ENCODE assay signal across 9 cellular contexts in the genomic region with DNA sequence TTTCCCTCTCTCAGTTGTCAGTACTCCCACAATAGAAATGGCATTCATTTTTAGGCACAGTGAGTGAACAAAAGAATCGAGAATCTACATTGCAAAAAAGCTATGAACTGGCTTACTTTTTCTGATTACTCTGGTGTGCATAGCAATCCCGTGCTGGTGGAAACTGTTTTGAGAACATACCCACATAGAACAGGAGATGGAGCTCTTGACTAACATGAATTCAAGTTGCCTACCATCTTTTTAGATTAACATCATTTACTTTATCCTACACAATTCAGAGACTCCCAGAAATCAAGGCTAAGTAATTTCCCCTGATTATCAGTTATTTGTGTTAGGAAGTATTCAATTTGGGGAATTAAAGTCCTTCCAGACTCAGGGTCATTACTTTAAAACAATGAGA.
DNase-seq lines count a peak whose midpoint lies in the region; ATAC-seq and TF ChIP-seq lines count a peak whose summit lies in the region.
"Had no signal": no experiment of that assay in that cellular context is flagged by ENCODE, and none has a peak within 500 bp of the region (broad histone marks: within the 10 kb centered on the region; RNA-seq: fewer than 3 reads in every experiment).

No MANE protein-coding gene starts in this region.

- peak; percentile 35; the same call in 1 of the 2 replicates for TF ChIP-seq RAD21 in HCT116 (IDR thresholded peaks at IDR 0.05; ENCODE audit: low read depth)

- TF ChIP-seq EP300 in sigmoid colon (IDR thresholded peaks at IDR 0.05), result no peak

- H3K36me3 ChIP-seq in HCT116 (ENCODE audit: control insufficient read depth in 1 of 2, insufficient read depth in 2 of 2, low read length in 2 of 2) (no peaks in the 10 kb centered on the region), Peyer's patch (no peaks in the 10 kb centered on the region), fibroblast of lung (ENCODE audit: control insufficient read depth, insufficient read depth, low read length) (no peaks in the 10 kb centered on the region), sigmoid colon (no peaks in the 10 kb centered on the region)
- H3K36me3 ChIP-seq: SJCRH30 had no signal

- H3K9me3 Mint-ChIP-seq in activated naive CD4-positive, alpha-beta T cell treated with anti-CD3 and anti-CD28 coated beads for 36 hours, result no peaks in the 10 kb centered on the region

- H3K79me2 ChIP-seq in HCT116 (ENCODE audit: insufficient read depth, low read length) (no peaks in the 10 kb centered on the region), fibroblast of lung (ENCODE audit: control insufficient read depth, insufficient read depth, low read length) (no peaks in the 10 kb centered on the region)

- peaks cover 0 to 5% of the 10 kb centered on the region in 2 experiments; a peak in 2 of 4 replicates for H3K9me3 ChIP-seq in HCT116 (ENCODE audit: control insufficient read depth in 1 of 2, insufficient read depth in 1 of 2, low read depth in 1 of 2, low read length in 2 of 2)
- H3K9me3 ChIP-seq in Peyer's patch, result no peaks in the 10 kb centered on the region
- no peaks in the 10 kb centered on the region for H3K9me3 ChIP-seq in fibroblast of lung (ENCODE audit: control insufficient read depth, insufficient read depth, low read depth, low read length)
- no peaks in the 10 kb centered on the region for H3K9me3 ChIP-seq in sigmoid colon
- H3K9me3 ChIP-seq: SJCRH30 had no signal

- H4K20me1 ChIP-seq in HCT116 (ENCODE audit: insufficient read depth) (no peaks in the 10 kb centered on the region), fibroblast of lung (ENCODE audit: control insufficient read depth, extremely low read depth, insufficient read depth, low read length) (no peaks in the 10 kb centered on the region)

- DNase-seq in D341Med (ENCODE audit: low spot score) (peak; percentile 43), HCT116 (ENCODE audit: low read depth, low spot score) (no peak), Peyer's patch (no peak), fibroblast of lung (ENCODE audit: low read depth in 2 of 2) (peak; percentile 44 to 68), sigmoid colon (no peak)
- no peak for DNase-seq in activated naive CD4-positive, alpha-beta T cell treated with anti-CD3 and anti-CD28 coated beads for 36 hours
- DNase-seq in activated CD4-positive, alpha-beta T cell treated with anti-CD3 and anti-CD28 coated beads for 48 hours, result no peak

- TF ChIP-seq POLR2A in HCT116 (IDR thresholded peaks at IDR 0.05; ENCODE audit: borderline replicate concordance, extremely low read depth, insufficient read depth, insufficient read length) (no peak), Peyer's patch (IDR thresholded peaks at IDR 0.05) (no peak), sigmoid colon (IDR thresholded peaks at IDR 0.05) (no peak)

- no peaks in the 10 kb centered on the region for H3K27me3 Mint-ChIP-seq in activated naive CD4-positive, alpha-beta T cell treated with anti-CD3 and anti-CD28 coated beads for 36 hours (ENCODE audit: low read depth)

- no peaks in the 10 kb centered on the region for H3K27me3 ChIP-seq in HCT116 (ENCODE audit: insufficient read depth, low read length)
- H3K27me3 ChIP-seq in Peyer's patch, result no peaks in the 10 kb centered on the region
- H3K27me3 ChIP-seq in fibroblast of lung (ENCODE audit: control insufficient read depth, insufficient read depth, low read length), result no peaks in the 10 kb centered on the region
- no peaks in the 10 kb centered on the region for H3K27me3 ChIP-seq in sigmoid colon
- H3K27me3 ChIP-seq: SJCRH30 had no signal

- no peaks in the 10 kb centered on the region for H3K9me2 ChIP-seq in HCT116 (ENCODE audit: insufficient read depth)

- H3K4me3 ChIP-seq in HCT116 (replicated peaks in 1 of 2; ENCODE audit: low read depth in 1 of 2, low read length in 2 of 2), result no peak overlapping the region
- no peak overlapping the region for H3K4me3 ChIP-seq in Peyer's patch
- H3K4me3 ChIP-seq in fibroblast of lung (replicated peaks in 1 of 4; ENCODE audit: control extremely low read depth in 1 of 4, insufficient read depth in 1 of 4, low read depth in 3 of 4, low read length in 4 of 4), result no peak overlapping the region
- H3K4me3 ChIP-seq in sigmoid colon, result no peak overlapping the region
- H3K4me3 ChIP-seq: SJCRH30 had no signal

- no peaks in the 10 kb centered on the region for H3K4me1 ChIP-seq in HCT116 (ENCODE audit: control insufficient read depth in 1 of 2, insufficient read depth in 2 of 2, low read length in 2 of 2)
- H3K4me1 ChIP-seq in Peyer's patch, result no peaks in the 10 kb centered on the region
- no peaks in the 10 kb centered on the region for H3K4me1 ChIP-seq in fibroblast of lung (ENCODE audit: control insufficient read depth, extremely low read depth, insufficient read depth, low read length)
- peaks cover 0 to 13% (median 5%) of the 10 kb centered on the region in 4 donors for H3K4me1 ChIP-seq in sigmoid colon
- H3K4me1 ChIP-seq: SJCRH30 had no signal

- BruUV-seq in HCT116 (replicated peaks; lab: Mats Ljungman, UMichigan), result no TSS peak

- H2AFZ ChIP-seq in HCT116 (ENCODE audit: low read depth, low read length, poor library complexity, severe bottlenecking) (no peak overlapping the region), fibroblast of lung (ENCODE audit: low read length) (no peak overlapping the region)

- 7 to 17% methylated on average over 2 of the region's 2 CpGs for WGBS in sigmoid colon, 2 donors

- no peaks in the 10 kb centered on the region for H3K36me3 Mint-ChIP-seq in activated naive CD4-positive, alpha-beta T cell treated with anti-CD3 and anti-CD28 coated beads for 36 hours (ENCODE audit: low read depth)

- CTCF ChIA-PET in HCT116 (lab: Charles Lee), result interaction anchor here (1.0 kb wide), 1 partner anchor 575 kb away, joined by 3 read pairs; no protein-coding TSS in a partner anchor
- CTCF ChIA-PET in activated naive CD4-positive, alpha-beta T cell treated with anti-CD3 and anti-CD28 coated beads for 36 hours (lab: Charles Lee), result interaction anchor here (1.6 kb wide), 1 partner anchor 737 kb away, joined by 3 read pairs; no protein-coding TSS in a partner anchor

- no peak overlapping the region for H3K27ac ChIP-seq in HCT116 (ENCODE audit: low read depth, low read length)
- no peak overlapping the region for H3K27ac ChIP-seq in Peyer's patch
- H3K27ac ChIP-seq in fibroblast of lung (ENCODE audit: insufficient read depth, low read length), result no peak overlapping the region
- no peak overlapping the region for H3K27ac ChIP-seq in sigmoid colon
- H3K27ac ChIP-seq: SJCRH30 had no signal

- POLR2A ChIA-PET in HCT116 (lab: Charles Lee), result no interaction called here

- TF ChIP-seq CTCF in HCT116 (IDR thresholded peaks at IDR 0.05 in 2 of 3, conservative IDR thresholded peaks at IDR 0.05 in 1 of 3; ENCODE audit: borderline replicate concordance in 1 of 3, insufficient read depth in 1 of 3, low read depth in 2 of 3, low read length in 2 of 3) (0 out of 6 replicates have a peak, but pooled peaks of 2 of the 3 experiments have one; percentile 8 to 25), Peyer's patch (IDR thresholded peaks at IDR 0.05) (peak in 4 of 6 experiments; percentile 22 to 43 (median 34)), fibroblast of lung (conservative IDR thresholded peaks at IDR 0.05 in 1 of 2, IDR thresholded peaks at IDR 0.05 in 1 of 2; ENCODE audit: low read depth in 1 of 2, low read length in 2 of 2) (peak; percentile 64 to 66), sigmoid colon (IDR thresholded peaks at IDR 0.05) (peak in 3 of 4 experiments; percentile 38 to 57 (median 49))

- no peak overlapping the region for H3K9ac ChIP-seq in HCT116 (ENCODE audit: low read length)
- no peak overlapping the region for H3K9ac ChIP-seq in fibroblast of lung (ENCODE audit: insufficient read depth, low read length)

- intact Hi-C loops in HCT116 (cut with micrococcal nuclease) (loop anchor here (2.0 kb wide), 1 partner anchor 735 kb away; no protein-coding TSS in a partner anchor), sigmoid colon (cut with DNase I) (loop anchor here (1.0 kb wide), 1 partner anchor 735 kb away; no protein-coding TSS in a partner anchor)
- intact Hi-C loops in activated naive CD4-positive, alpha-beta T cell treated with anti-CD3 and anti-CD28 coated beads for 36 hours (cut with micrococcal nuclease), result loop anchor here (1.0 to 10.0 kb wide), 3 partner anchors 735 to 992 kb away; no protein-coding TSS in a partner anchor

- H3K4me2 ChIP-seq in HCT116 (ENCODE audit: low read length) (no peak overlapping the region), fibroblast of lung (ENCODE audit: extremely low read depth, insufficient read depth, low read length) (no peak overlapping the region)

- peaks cover 2% of the 10 kb centered on the region for H3K4me1 Mint-ChIP-seq in activated naive CD4-positive, alpha-beta T cell treated with anti-CD3 and anti-CD28 coated beads for 36 hours (ENCODE audit: low read depth)

- ATAC-seq in HCT116, result no peak
- no peak for ATAC-seq in GM19395 (IDR thresholded peaks at IDR 0.05; ENCODE audit: unreplicated experiment)

- H3K27ac Mint-ChIP-seq in activated naive CD4-positive, alpha-beta T cell treated with anti-CD3 and anti-CD28 coated beads for 36 hours, result no peak overlapping the region

- no peak overlapping the region for H3K4me3 Mint-ChIP-seq in activated naive CD4-positive, alpha-beta T cell treated with anti-CD3 and anti-CD28 coated beads for 36 hours

- RAD21 ChIA-PET in HCT116 (lab: Charles Lee; ENCODE audit: low non-redundant PET in 1 of 2, low total read pairs in 2 of 2, uncharacterized antibody in 2 of 2, unreplicated experiment in 2 of 2), result no interaction called here

TF ChIP-seq in HCT116, 20 proteins besides CTCF, POLR2A, EP300 and RAD21 (continues in another document):
- TF ChIP-seq EGR1 (IDR thresholded peaks at IDR 0.05; ENCODE audit: low read depth), result no peak
- TF ChIP-seq, protein P1, sequence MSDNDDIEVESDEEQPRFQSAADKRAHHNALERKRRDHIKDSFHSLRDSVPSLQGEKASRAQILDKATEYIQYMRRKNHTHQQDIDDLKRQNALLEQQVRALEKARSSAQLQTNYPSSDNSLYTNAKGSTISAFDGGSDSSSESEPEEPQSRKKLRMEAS (IDR thresholded peaks at IDR 0.05), result no peak
- no peak for TF ChIP-seq SRF (IDR thresholded peaks at IDR 0.05; ENCODE audit: low read depth)
- no peak for TF ChIP-seq EZH2phosphoT487 (IDR thresholded peaks at IDR 0.05; ENCODE audit: borderline replicate concordance)
- TF ChIP-seq TCF7L2 (IDR thresholded peaks at IDR 0.05; ENCODE audit: borderline replicate concordance, extremely low read depth, insufficient read depth, insufficient read length), result no peak

Comparison
In these comparisons a context has a peak if more than half of its experiments do, and no peak if none do; other contexts are left out.
1. DNase-seq: peak in D341Med (single experiment) and fibroblast of lung (2 of 2); none in HCT116 (single experiment), Peyer's patch (0 of 3), sigmoid colon (single experiment), activated naive CD4-positive, alpha-beta T cell treated with anti-CD3 and anti-CD28 coated beads for 36 hours (single experiment) and activated CD4-positive, alpha-beta T cell treated with anti-CD3 and anti-CD28 coated beads for 48 hours (single experiment).
2. Peak in every context shown above with its lines, with median percentiles within 50 percentile points of each other: CTCF ChIP-seq.